ENCODE assay signal across 15 cellular contexts in genomic region chr14:104580961-104581360, GRCh38. TPM values are rescaled to one million over a fixed set of nuclear protein-coding genes. Genes with fewer than 3 reads are reported as not detected.
DNase-seq lines count a peak whose midpoint lies in the region; ATAC-seq and TF ChIP-seq lines count a peak whose summit lies in the region.
"Had no signal": no experiment of that assay in that cellular context is flagged by ENCODE, and none has a peak within 500 bp of the region (broad histone marks: within the 10 kb centered on the region; RNA-seq: fewer than 3 reads in every experiment).

No MANE protein-coding gene starts in this region.

- no peak for ATAC-seq in GM21576 (IDR thresholded peaks at IDR 0.05; ENCODE audit: unreplicated experiment)
- ATAC-seq: activated T-cell treated with anti-CD3 and anti-CD28 coated beads, Interleukin-2, amount 50 U/mL, for 72 hours; effector memory CD8-positive, alpha-beta T cell; gastrocnemius medialis had no signal

- H3K27ac ChIP-seq in adrenal gland (peak overlapping the region in 2 of 5 donors; percentile 41 to 84), right atrium auricular region (peak overlapping the region; percentile 89 to 97), thyroid gland (peak overlapping the region; percentile 5 to 33 (median 25)), caudate nucleus (ENCODE audit: low read depth, low read length) (no peak overlapping the region)

- DNase-seq in NCI-H1092 (lab: John Stamatoyannopoulos, UW) (peak; percentile 37), adrenal gland (peak; percentile 27 to 86 (median 55)), right atrium auricular region (ENCODE audit: low spot score) (peak; percentile 64), thyroid gland (peak; percentile 98), NCI-H82 treated with DMSO at 0.1 percent for 48 hours (lab: John Stamatoyannopoulos, UW; ENCODE audit: unreplicated experiment) (no peak), caudate nucleus (lab: John Stamatoyannopoulos, UW) (no peak)
- DNase-seq: activated CD4-positive, alpha-beta T cell treated with anti-CD3 and anti-CD28 coated beads for 48 hours; activated T-cell treated with anti-CD3 and anti-CD28 coated beads, Interleukin-2, amount 50 U/mL, for 72 hours; effector memory CD8-positive, alpha-beta T cell; islet precursor cell had no signal

- TF ChIP-seq POLR2A in adrenal gland (IDR thresholded peaks at IDR 0.05): no peak
- no peak for TF ChIP-seq POLR2A in thyroid gland (IDR thresholded peaks at IDR 0.05)

- no peaks in the 10 kb centered on the region for H3K36me3 ChIP-seq in adrenal gland (replicated peaks in 1 of 2)
- H3K36me3 ChIP-seq in right atrium auricular region: no peaks in the 10 kb centered on the region
- H3K36me3 ChIP-seq in thyroid gland: no peaks in the 10 kb centered on the region
- H3K36me3 ChIP-seq: gastrocnemius medialis had no signal

- intact Hi-C loops in adrenal gland (cut with DNase I): no loop called here
- intact Hi-C loops in thyroid gland (cut with DNase I): no loop called here

- H3K27me3 ChIP-seq in adrenal gland: no peaks in the 10 kb centered on the region
- H3K27me3 ChIP-seq in right atrium auricular region: no peaks in the 10 kb centered on the region
- no peaks in the 10 kb centered on the region for H3K27me3 ChIP-seq in thyroid gland
- H3K27me3 ChIP-seq: gastrocnemius medialis had no signal

- no peak overlapping the region for H3K4me3 ChIP-seq in adrenal gland
- peak overlapping the region; percentile 43 to 54 for H3K4me3 ChIP-seq in right atrium auricular region
- H3K4me3 ChIP-seq in thyroid gland (replicated peaks in 1 of 3): no peak overlapping the region

- peaks cover 0 to 14% of the 10 kb centered on the region in 2 donors for H3K4me1 ChIP-seq in adrenal gland (replicated peaks in 1 of 2)
- H3K4me1 ChIP-seq in right atrium auricular region: peaks cover 0 to 83% of the 10 kb centered on the region in 2 donors
- H3K4me1 ChIP-seq in thyroid gland: peaks cover 24 to 31% of the 10 kb centered on the region in 2 donors

- TF ChIP-seq CTCF in adrenal gland (IDR thresholded peaks at IDR 0.05): no peak
- no peak for TF ChIP-seq CTCF in right atrium auricular region (IDR thresholded peaks at IDR 0.05)
- TF ChIP-seq CTCF in thyroid gland (IDR thresholded peaks at IDR 0.05): no peak

- H3K9me3 ChIP-seq in adrenal gland (replicated peaks in 1 of 3) (no peaks in the 10 kb centered on the region), right atrium auricular region (no peaks in the 10 kb centered on the region), thyroid gland (no peaks in the 10 kb centered on the region)
- H3K9me3 ChIP-seq: gastrocnemius medialis had no signal

- WGBS in adrenal gland, 4 donors: 48 to 90% (median 60%) methylated on average over 2 to 9 of the region's 9 CpGs; no CpG with 5 or more reads in 1 of the 4 donors
- 10 to 48% methylated on average over 5 to 8 of the region's 9 CpGs for WGBS in thyroid gland, 2 donors

RNA-seq across cellular contexts. Expression of gene C14orf180, which starts 1.4 kb away (rescaled TPM):
- total RNA-seq in adrenal gland: 10 to 100 TPM in 2 of 8 donors, 1 to 10 TPM in 5, under 1 TPM in 1; 0.34 to 17.8 (median 5.6) TPM
- polyA plus RNA-seq in adrenal gland: 10 to 100 TPM in 1 of 3 donors, 1 to 10 TPM in 1, under 1 TPM in 1; 0.26 to 16.8 (median 7.1) TPM
- 100 to 1,000 TPM in 1 of 2 donors, 10 to 100 TPM in 1; 59.5 to 135 TPM for total RNA-seq in right atrium auricular region
- total RNA-seq in thyroid gland: 1 to 10 TPM in 1 of 4 donors, under 1 TPM in 3; 0.13 to 1.5 (median 0.53) TPM
- total RNA-seq: activated T-cell treated with anti-CD3 and anti-CD28 coated beads, Interleukin-2, amount 50 U/mL, for 72 hours; NCI-H460; T-helper 2 cell treated with Interferon-gamma antibody and Interleukin-4, amounts not matched to agents 100 ng/mL and 5 ng/mL, for 36 hours had no signal

RNA-seq across cellular contexts. Expression of gene TMEM179, which starts 23.6 kb away (rescaled TPM):
- total RNA-seq in adrenal gland (10 to 100 TPM in 6 of 8 donors, 1 to 10 TPM in 2; 4.3 to 46.5 (median 13.2) TPM), right atrium auricular region (1 to 10 TPM in 1 of 2 donors, under 1 TPM in 1; 0.52 to 2.2 TPM), thyroid gland (1 to 10 TPM in 1 of 4 donors, not detected in 3; 3.1 TPM)
- 10 to 100 TPM in 2 of 3 donors, 1 to 10 TPM in 1; 4.5 to 76.7 (median 17.9) TPM for polyA plus RNA-seq in adrenal gland
- total RNA-seq: gastrocnemius medialis, subcutaneous adipose tissue had no signal

Comparison
In these comparisons a context has a peak if more than half of its experiments do, and no peak if none do; other contexts are left out.
1. DNase-seq: peak in NCI-H1092 (single experiment), adrenal gland (7 of 7), right atrium auricular region (single experiment) and thyroid gland (2 of 2); none in NCI-H82 treated with DMSO at 0.1 percent for 48 hours (single experiment) and caudate nucleus (0 of 61).
2. H3K4me3 ChIP-seq: peak in right atrium auricular region (2 of 2); none in adrenal gland (0 of 4) and thyroid gland (0 of 3).